In the genomic region with DNA sequence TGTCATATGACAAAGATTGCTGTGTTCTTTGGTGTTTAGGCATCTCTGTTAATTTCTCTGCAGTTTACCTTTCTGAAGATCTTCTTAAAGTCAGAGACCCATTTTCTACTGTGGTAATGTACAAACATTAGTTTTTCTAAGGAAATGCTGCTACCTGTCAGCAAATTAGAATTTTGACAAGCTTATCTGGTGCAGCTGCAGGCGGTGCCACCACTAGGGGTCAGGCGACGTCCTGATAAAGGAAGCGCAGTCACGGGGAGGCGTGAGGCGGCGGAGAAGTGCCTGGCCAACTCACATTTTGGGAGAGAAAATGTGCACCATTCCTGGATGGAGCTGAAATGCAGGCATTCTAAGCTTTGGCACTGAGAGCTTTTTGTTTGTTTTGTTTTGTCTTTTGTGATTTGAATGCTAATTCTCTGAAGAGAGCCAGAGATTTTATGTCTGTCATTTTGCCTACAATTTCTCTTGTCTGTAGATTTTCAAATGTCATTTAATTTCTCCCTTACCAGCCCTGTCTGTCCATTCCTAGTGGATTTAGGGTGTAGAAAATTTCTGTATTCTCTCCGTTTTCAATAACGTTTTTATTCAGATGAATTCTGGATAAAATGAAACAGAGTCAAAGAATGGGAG, we compare ENCODE assay signal across 8 cellular contexts. TPM values are rescaled to one million over a fixed set of nuclear protein-coding genes. Genes with fewer than 3 reads are reported as not detected.
A peak's percentile ranks its signal among the peaks of the same experiment; 100 is the strongest.
DNase-seq lines count a peak whose midpoint lies in the region; ATAC-seq and TF ChIP-seq lines count a peak whose summit lies in the region.

No MANE protein-coding gene starts in this region.

- TF ChIP-seq CTCF in AG04449 (IDR thresholded peaks at IDR 0.05; ENCODE audit: insufficient read depth, low read length, missing control alignments) (peak; percentile 91), choroid plexus epithelial cell (conservative IDR thresholded peaks at IDR 0.05; ENCODE audit: low read depth, low read length) (peak; percentile 94), right lobe of liver (IDR thresholded peaks at IDR 0.05) (peak in 3 of 4 donors; percentile 85 to 96 (median 96))

- ATAC-seq in GM18867 (IDR thresholded peaks at IDR 0.05; ENCODE audit: unreplicated experiment), result peak; percentile 64
- peak; percentile 65 for ATAC-seq in HG03135 (IDR thresholded peaks at IDR 0.05; ENCODE audit: unreplicated experiment)
- peak; percentile 96 to 99 (median 99) for ATAC-seq in right lobe of liver

- no peaks in the 10 kb centered on the region for H3K36me3 Mint-ChIP-seq in activated CD4-positive, alpha-beta T cell treated with anti-CD3 and anti-CD28 coated beads, Interleukin-2, amount 10 ng/mL, durations not matched to agents 7 days and 5 days (ENCODE audit: low read depth)

- no peaks in the 10 kb centered on the region for H3K9me3 ChIP-seq in right lobe of liver

- H3K27me3 Mint-ChIP-seq in activated CD4-positive, alpha-beta T cell treated with anti-CD3 and anti-CD28 coated beads, Interleukin-2, amount 10 ng/mL, durations not matched to agents 7 days and 5 days, result peaks cover 2% of the 10 kb centered on the region

- TF ChIP-seq POLR2A in right lobe of liver (IDR thresholded peaks at IDR 0.05), result no peak

- H3K27ac ChIP-seq in right lobe of liver, result no peak overlapping the region

- CTCF ChIA-PET in AG04449 (lab: Yijun Ruan, JAX), result interaction anchor here (0.6 to 8.7 kb wide), 35 partner anchors 9 to 368 kb away, joined by 3 to 85 read pairs (median 4); a partner anchor contains a TSS
- CTCF ChIA-PET in activated CD4-positive, alpha-beta T cell treated with anti-CD3 and anti-CD28 coated beads, Interleukin-2, amount 10 ng/mL, durations not matched to agents 7 days and 5 days (lab: Charles Lee), result interaction anchor here (0.5 to 2.3 kb wide), 18 partner anchors 10 to 359 kb away, joined by 3 to 23 read pairs (median 4); a partner anchor contains a TSS

- 2% methylated on average over 9 of the region's 10 CpGs for WGBS in right lobe of liver (ENCODE audit: insufficient coverage, low coverage, low lambda C conversion rate, missing lambda C conversion rate)

- no peak overlapping the region for H3K4me3 ChIP-seq in AG04449 (ENCODE audit: low read depth, low read length)
- H3K4me3 ChIP-seq in choroid plexus epithelial cell (ENCODE audit: low read depth, low read length), result no peak overlapping the region
- H3K4me3 ChIP-seq in right lobe of liver, result no peak overlapping the region

- H3K4me1 Mint-ChIP-seq in activated CD4-positive, alpha-beta T cell treated with anti-CD3 and anti-CD28 coated beads, Interleukin-2, amount 10 ng/mL, durations not matched to agents 7 days and 5 days, result peaks cover 29% of the 10 kb centered on the region

- H3K27me3 ChIP-seq in right lobe of liver, result no peaks in the 10 kb centered on the region

- no peaks in the 10 kb centered on the region for H3K9me3 Mint-ChIP-seq in activated CD4-positive, alpha-beta T cell treated with anti-CD3 and anti-CD28 coated beads, Interleukin-2, amount 10 ng/mL, durations not matched to agents 7 days and 5 days

- DNase-seq in AG04449 (ENCODE audit: low read depth, low spot score) (no peak), NCI-H446 (lab: John Stamatoyannopoulos, UW) (peak; percentile 80 to 82), choroid plexus epithelial cell (ENCODE audit: low read depth) (peak; percentile 81), right lobe of liver (peak; percentile 88 to 93 (median 90))
- peak; percentile 83 for DNase-seq in activated CD4-positive, alpha-beta T cell treated with anti-CD3 and anti-CD28 coated beads, Interleukin-2, amount 10 ng/mL, durations not matched to agents 7 days and 5 days
- peak; percentile 62 to 86 (median 69) for DNase-seq in stimulated activated CD4-positive, alpha-beta T cell treated with anti-CD3 and anti-CD28 coated beads, TNF-alpha, amount 100 ng/mL, for 24 hours (ENCODE audit: low read depth in 3 of 3)

- H3K4me1 ChIP-seq in right lobe of liver, result peaks cover 0 to 3% (median 0%) of the 10 kb centered on the region in 4 donors

- H3K4me3 Mint-ChIP-seq in activated CD4-positive, alpha-beta T cell treated with anti-CD3 and anti-CD28 coated beads, Interleukin-2, amount 10 ng/mL, durations not matched to agents 7 days and 5 days, result no peak overlapping the region

- H3K27ac Mint-ChIP-seq in activated CD4-positive, alpha-beta T cell treated with anti-CD3 and anti-CD28 coated beads, Interleukin-2, amount 10 ng/mL, durations not matched to agents 7 days and 5 days, result no peak overlapping the region

- intact Hi-C loops in right lobe of liver (cut with DNase I), result loop anchor here (10.0 kb wide), 2 partner anchors 63 to 77 kb away; no protein-coding TSS in a partner anchor

- no peaks in the 10 kb centered on the region for H3K36me3 ChIP-seq in right lobe of liver

- POLR2A ChIA-PET in AG04449 (lab: Yijun Ruan, JAX), result no interaction called here
- POLR2A ChIA-PET in activated CD4-positive, alpha-beta T cell treated with anti-CD3 and anti-CD28 coated beads, Interleukin-2, amount 10 ng/mL, durations not matched to agents 7 days and 5 days (lab: Charles Lee), result interaction anchor here (0.6 kb wide), 1 partner anchor 48 kb away, joined by 5 read pairs; no protein-coding TSS in a partner anchor

RNA-seq across cellular contexts. Expression of a gene that starts 24.9 kb away (rescaled TPM):
- 10 to 100 TPM; 30.9 to 40.8 TPM for total RNA-seq in activated CD4-positive, alpha-beta T cell treated with anti-CD3 and anti-CD28 coated beads, Interleukin-2, amount 10 ng/mL, durations not matched to agents 7 days and 5 days
- 10 to 100 TPM; 20.5 to 53.0 (median 36.5) TPM for total RNA-seq in right lobe of liver
